In genomic region chr1:181733486-181733885, GRCh38 we compare ENCODE assay signal across 5 cellular contexts.
"Had no signal": no experiment of that assay in that cellular context is flagged by ENCODE, and none has a peak within 500 bp of the region (broad histone marks: within the 10 kb centered on the region; RNA-seq: fewer than 3 reads in every experiment).

No MANE protein-coding gene starts in this region.

- H3K9me3 Mint-ChIP-seq: IgD-negative memory B cell had no signal

- H3K4me3 ChIP-seq: K562 had no signal

- H3K27me3 Mint-ChIP-seq: IgD-negative memory B cell had no signal

- ATAC-seq: HepG2, K562 had no signal

- DNase-seq: IMR-90 had no signal

- H3K27ac ChIP-seq: HL-60 had no signal

- H3K4me3 Mint-ChIP-seq: IgD-negative memory B cell had no signal

- H3K27ac Mint-ChIP-seq: IgD-negative memory B cell had no signal

- H3K4me1 Mint-ChIP-seq: IgD-negative memory B cell had no signal
